18 cellular contexts compared by ENCODE assay signal in genomic region chr15:90025461-90026033, GRCh38. TPM values are rescaled to one million over a fixed set of nuclear protein-coding genes. Genes with fewer than 3 reads are reported as not detected.
DNase-seq lines count a peak whose midpoint lies in the region; ATAC-seq and TF ChIP-seq lines count a peak whose summit lies in the region.
"Had no signal": no experiment of that assay in that cellular context is flagged by ENCODE, and none has a peak within 500 bp of the region (broad histone marks: within the 10 kb centered on the region; RNA-seq: fewer than 3 reads in every experiment).

No MANE protein-coding gene starts in this region.

- no peak overlapping the region for H3K4ac ChIP-seq in IMR-90 (ENCODE audit: low read depth, low read length)

- H3K23ac ChIP-seq in IMR-90 (ENCODE audit: low read depth, low read length): no peak overlapping the region

- no peaks in the 10 kb centered on the region for H3K36me3 Mint-ChIP-seq in activated T-helper 17 cell treated with anti-CD3 and anti-CD28 coated beads, Interleukin-2, amount 50 U/mL, for 72 hours (ENCODE audit: low read depth)

- TF ChIP-seq CTCF in IMR-90 (conservative IDR thresholded peaks at IDR 0.05; ENCODE audit: low read depth, low read length) (no peak), Panc1 (IDR thresholded peaks at IDR 0.05) (no peak), spleen (IDR thresholded peaks at IDR 0.05 in 8 of 11, conservative IDR thresholded peaks at IDR 0.05 in 3 of 11) (no peak)

- no peak overlapping the region for H3K9ac ChIP-seq in IMR-90 (ENCODE audit: low read depth, low read length)

- no peak overlapping the region for H3K56ac ChIP-seq in IMR-90 (ENCODE audit: extremely low read depth, insufficient read depth, low read length)

- H3K27ac Mint-ChIP-seq in activated T-helper 17 cell treated with anti-CD3 and anti-CD28 coated beads, Interleukin-2, amount 50 U/mL, for 72 hours: no peak overlapping the region

- H3K4me2 ChIP-seq in IMR-90 (ENCODE audit: low read depth, low read length): peak overlapping the region; percentile 29; the same call in 1 of the 2 replicates

- in situ Hi-C loops in IMR-90 (cut with MboI; ENCODE audit: low sequenced_read_pairs) (no loop called here), Panc1 (cut with HindIII; ENCODE audit: low pct_unique_long_range_greater_than_20kb, low sequenced_read_pairs) (no loop called here)

- H3K4me1 ChIP-seq in IMR-90 (ENCODE audit: control insufficient read depth, insufficient read depth, low read length) (peaks cover 8% of the 10 kb centered on the region; the same call in 1 of the 2 replicates), Panc1 (ENCODE audit: control insufficient read depth, insufficient read depth, low read length) (no peaks in the 10 kb centered on the region), spleen (peaks cover 0 to 97% (median 38%) of the 10 kb centered on the region in 6 donors)

- no peak overlapping the region for H2AK5ac ChIP-seq in IMR-90 (ENCODE audit: low read depth, low read length)

- H2BK20ac ChIP-seq in IMR-90 (ENCODE audit: low read depth, low read length): no peak overlapping the region

- H3K36me3 ChIP-seq in IMR-90 (ENCODE audit: control insufficient read depth, insufficient read depth, low read length) (peaks cover 1% of the 10 kb centered on the region; the same call in 1 of the 2 replicates), Panc1 (ENCODE audit: control insufficient read depth, insufficient read depth, low read length) (no peaks in the 10 kb centered on the region), spleen (no peaks in the 10 kb centered on the region)

- H3K79me1 ChIP-seq in IMR-90 (ENCODE audit: low read depth in 1 of 2, low read length in 2 of 2): peaks cover 37 to 51% of the 10 kb centered on the region in 2 experiments

- no peak overlapping the region for H2BK120ac ChIP-seq in IMR-90 (ENCODE audit: low read depth, low read length)

- no peak overlapping the region for H4K5ac ChIP-seq in IMR-90 (ENCODE audit: low read depth, low read length)

- no peak for TF ChIP-seq POLR2A in IMR-90 (IDR thresholded peaks at IDR 0.05; ENCODE audit: low read depth, low read length)
- no peak for TF ChIP-seq POLR2A in spleen (IDR thresholded peaks at IDR 0.05)

- H3K9me3 ChIP-seq in IMR-90 (ENCODE audit: control insufficient read depth, insufficient read depth, low read length): no peaks in the 10 kb centered on the region
- H3K9me3 ChIP-seq in Panc1 (ENCODE audit: control insufficient read depth, insufficient read depth, low read depth, low read length): no peaks in the 10 kb centered on the region
- peaks cover 0 to 9% (median 0%) of the 10 kb centered on the region in 8 donors for H3K9me3 ChIP-seq in spleen

- H3K4me1 Mint-ChIP-seq in activated T-helper 17 cell treated with anti-CD3 and anti-CD28 coated beads, Interleukin-2, amount 50 U/mL, for 72 hours: peaks cover 5% of the 10 kb centered on the region

- H3K4me3 ChIP-seq in IMR-90 (ENCODE audit: insufficient read depth, low read depth, low read length) (no peak overlapping the region), Panc1 (ENCODE audit: low read depth in 2 of 2, low read length in 2 of 2) (no peak overlapping the region), spleen (no peak overlapping the region)

- no peak overlapping the region for H2BK5ac ChIP-seq in IMR-90 (ENCODE audit: low read depth, low read length, poor library complexity, severe bottlenecking)

- H3K27me3 ChIP-seq in IMR-90 (ENCODE audit: control insufficient read depth, insufficient read depth, low read length) (no peaks in the 10 kb centered on the region), Panc1 (ENCODE audit: control insufficient read depth, insufficient read depth, low read length) (no peaks in the 10 kb centered on the region), spleen (replicated peaks in 1 of 7) (no peaks in the 10 kb centered on the region)

- H3K27ac ChIP-seq in IMR-90 (ENCODE audit: insufficient read depth, low read length) (no peak overlapping the region), Panc1 (ENCODE audit: low read length) (no peak overlapping the region), spleen (peak overlapping the region in 6 of 8 donors; percentile 10 to 93 (median 40))

- POLR2A ChIA-PET in IMR-90 (lab: Charles Lee; ENCODE audit: unreplicated experiment) (interaction anchor here (0.7 kb wide), 1 partner anchor 151 kb away, joined by 9 read pairs; no protein-coding TSS in a partner anchor), Panc1 (lab: Charles Lee) (no interaction called here)

- no peak overlapping the region for H3K18ac ChIP-seq in IMR-90 (ENCODE audit: low read depth, low read length)

- ATAC-seq in IMR-90 (ENCODE audit: low read depth): peak; percentile 77
- ATAC-seq in Panc1: no peak
- no peak for ATAC-seq in GM19463 (IDR thresholded peaks at IDR 0.05; ENCODE audit: unreplicated experiment)
- ATAC-seq in activated T-helper 17 cell treated with anti-CD3 and anti-CD28 coated beads, Interleukin-2, amount 50 U/mL, for 72 hours (replicated peaks): no peak
- ATAC-seq: CD8-positive, alpha-beta T cell had no signal

- H4K20me1 ChIP-seq in IMR-90 (ENCODE audit: insufficient read depth, low read length): peaks cover 11% of the 10 kb centered on the region; the same call in 1 of the 2 replicates

- no peaks in the 10 kb centered on the region for H3K27me3 Mint-ChIP-seq in activated T-helper 17 cell treated with anti-CD3 and anti-CD28 coated beads, Interleukin-2, amount 50 U/mL, for 72 hours
- H3K27me3 Mint-ChIP-seq: IgD-negative memory B cell had no signal

- CTCF ChIA-PET in IMR-90 (lab: Yijun Ruan, JAX): interaction anchor here (1.0 to 2.0 kb wide), 3 partner anchors 10 to 127 kb away, joined by 3 to 4 read pairs (median 4); no protein-coding TSS in a partner anchor
- CTCF ChIA-PET in Panc1 (lab: Charles Lee): no interaction called here

- no peak overlapping the region for H2BK15ac ChIP-seq in IMR-90 (ENCODE audit: low read depth, low read length)

- no peak overlapping the region for H4K8ac ChIP-seq in IMR-90 (ENCODE audit: low read depth in 2 of 2, low read length in 2 of 2)

- no peak overlapping the region for H2AK9ac ChIP-seq in IMR-90 (replicated peaks; ENCODE audit: low read depth, low read length, poor library complexity)

- H3K4me3 Mint-ChIP-seq in activated T-helper 17 cell treated with anti-CD3 and anti-CD28 coated beads, Interleukin-2, amount 50 U/mL, for 72 hours: no peak overlapping the region
- H3K4me3 Mint-ChIP-seq: CD8-positive, alpha-beta T cell; IgD-negative memory B cell had no signal

- intact Hi-C loops in IMR-90 (cut with micrococcal nuclease): no loop called here
- intact Hi-C loops in Panc1 (cut with micrococcal nuclease; ENCODE audit: unreplicated experiment): no loop called here
- intact Hi-C loops in spleen (cut with DNase I; ENCODE audit: low total_unique reads): no loop called here

- no peak overlapping the region for H3K14ac ChIP-seq in IMR-90 (replicated peaks; ENCODE audit: low read depth, low read length)

- no peaks in the 10 kb centered on the region for H3K9me3 Mint-ChIP-seq in activated T-helper 17 cell treated with anti-CD3 and anti-CD28 coated beads, Interleukin-2, amount 50 U/mL, for 72 hours
- H3K9me3 Mint-ChIP-seq: IgD-negative memory B cell had no signal

- DNase-seq in IMR-90: no peak
- DNase-seq in Panc1 (ENCODE audit: low read depth, low spot score): no peak
- DNase-seq in fibroblast of gingiva (ENCODE audit: low read depth): peak; percentile 9
- DNase-seq in spleen: no peak
- no peak for DNase-seq in NCI-H748 (lab: John Stamatoyannopoulos, UW; ENCODE audit: unreplicated experiment)
- DNase-seq: Calu3; CD8-positive, alpha-beta T cell; DMS153; GOT3; HCEC 1CT; NCI-H1436 treated with DMSO at 0.1 percent for 48 hours; NCI-H2029 treated with DMSO at 0.1 percent for 48 hours; NCI-H446; NCI-H526; Right ventricle myocardium superior had no signal

- BruUV-seq in IMR-90 (replicated peaks; lab: Mats Ljungman, UMichigan): no TSS peak
- BruUV-seq in Panc1 (replicated peaks; lab: Mats Ljungman, UMichigan): TSS peak; percentile 38

- 20% methylated on average over 1 of the region's 2 CpGs; no CpG with 5 or more reads in 1 of the 2 experiments for WGBS in IMR-90 (ENCODE audit: extremely low coverage in 2 of 2, insufficient read length in 1 of 2), 2 experiments
- WGBS in spleen, 5 donors: 52 to 74% (median 64%) methylated on average over 2 of the region's 2 CpGs

- dilution Hi-C loops in IMR-90 (cut with HindIII; ENCODE audit: low sequenced_read_pairs, unreplicated experiment): no loop called here

- TF ChIP-seq RAD21 in IMR-90 (IDR thresholded peaks at IDR 0.05; ENCODE audit: low read length): no peak

- H3K9me1 ChIP-seq in IMR-90 (ENCODE audit: insufficient read depth, low read length): peaks cover 9% of the 10 kb centered on the region

- H4K91ac ChIP-seq in IMR-90 (ENCODE audit: insufficient read depth, low read depth, low read length): no peak overlapping the region

- no peak overlapping the region for H2AFZ ChIP-seq in IMR-90 (replicated peaks; ENCODE audit: low read length, poor library complexity)

TF ChIP-seq in IMR-90, 13 proteins besides CTCF, POLR2A, EP300 and RAD21:
- TF ChIP-seq MXI1 (IDR thresholded peaks at IDR 0.05; ENCODE audit: borderline replicate concordance, low read depth, low read length) (no peak), FOS (IDR thresholded peaks at IDR 0.05; ENCODE audit: low read depth, low read length) (no peak)

RNA-seq across cellular contexts. Expression of gene ZNF710, which starts 24.4 kb away (rescaled TPM):
- total RNA-seq in IMR-90 (2012; rRNA removed) (8.2 and 8.9 TPM in 2 replicates), Panc1 (2021; ENCODE audit: unreplicated experiment) (15.8 TPM), spleen (10 to 100 TPM; 25.5 to 66.4 (median 36.7) TPM)
- polyA plus RNA-seq in IMR-90 (2012; rRNA removed) (7.6 and 9.2 TPM in 2 replicates), spleen (10 to 100 TPM; 12.5 to 24.8 (median 19.5) TPM)
- 4.4 and 6.6 TPM in 2 replicates for polyA plus RNA-seq in IMR-90 (2012; cell fraction: cytosol; rRNA removed)
- 12.5 and 18.6 TPM in 2 replicates for polyA plus RNA-seq in IMR-90 (2012; cell fraction: nucleus; rRNA removed; ENCODE audit: low replicate concordance)
- 14.2 TPM for polyA plus RNA-seq in Panc1 (2012; ENCODE audit: insufficient read length)
- total RNA-seq in activated T-helper 17 cell treated with anti-CD3 and anti-CD28 coated beads, Interleukin-2, amount 50 U/mL, for 72 hours: 10 to 100 TPM; 12.2 to 15.4 TPM

Comparison
In these comparisons a context has a peak if more than half of its experiments do, and no peak if none do; other contexts are left out.
1. H3K27ac ChIP-seq: peak in spleen (6 of 8); none in IMR-90 (single experiment) and Panc1 (single experiment).